Comparison of ENCODE assay signal across 2 cellular contexts in genomic region chr3:123914829-123915228, GRCh38.
TF ChIP-seq lines count a peak whose summit lies in the region.

No MANE protein-coding gene starts in this region.

TF ChIP-seq in K562, 482 proteins besides CTCF, POLR2A, EP300 and RAD21:
- TF ChIP-seq SRSF7 (optimal IDR thresholded peaks at IDR 0.05; ENCODE audit: low read depth, low read length) (no peak), ZNF589 (CRISPR knock-in tag; IDR thresholded peaks at IDR 0.05; ENCODE audit: low read depth) (no peak), TAF7 (tag; IDR thresholded peaks at IDR 0.05) (no peak), ZNF277 (CRISPR knock-in tag; IDR thresholded peaks at IDR 0.05; ENCODE audit: borderline replicate concordance) (no peak), RFX1 (IDR thresholded peaks at IDR 0.05) (peak; percentile 43)

TF ChIP-seq in WTC11, 78 proteins besides CTCF, POLR2A, EP300 and RAD21:
- TF ChIP-seq ZNF232 (CRISPR knock-in tag; IDR thresholded peaks at IDR 0.05) (no peak), ZNF138 (CRISPR knock-in tag; conservative IDR thresholded peaks at IDR 0.05) (no peak), ZBTB21 (CRISPR knock-in tag; IDR thresholded peaks at IDR 0.05; ENCODE audit: borderline replicate concordance) (no peak), JUN (CRISPR knock-in tag; IDR thresholded peaks at IDR 0.05) (no peak), NFYB (CRISPR knock-in tag; conservative IDR thresholded peaks at IDR 0.05; ENCODE audit: low read depth) (no peak), E2F5 (CRISPR knock-in tag; IDR thresholded peaks at IDR 0.05) (no peak)
TF ChIP-seq in WTC11: peak in this region for 0.
